8 cellular contexts compared by ENCODE assay signal in genomic region chr19:17334414-17335409, GRCh38. TPM values are rescaled to one million over a fixed set of nuclear protein-coding genes. Genes with fewer than 3 reads are reported as not detected.
DNase-seq lines count a peak whose midpoint lies in the region; ATAC-seq and TF ChIP-seq lines count a peak whose summit lies in the region.

ANO8 (minus strand) TSS chr19:17334855; CDS start chr19:17334670, 185 bp downstream.

- peaks cover 20% of the 10 kb centered on the region for H3K27me3 Mint-ChIP-seq in IgD-negative memory B cell

- ATAC-seq in GM19372 (IDR thresholded peaks at IDR 0.05; ENCODE audit: low read depth, unreplicated experiment) = peak; percentile 51

- no TSS peak for BruUV-seq in OCI-LY7 (replicated peaks; lab: Mats Ljungman, UMichigan)

- POLR2A ChIA-PET in OCI-LY7 (lab: Charles Lee) = interaction anchor here (0.5 to 2.4 kb wide), 4 partner anchors 8 to 85 kb away, joined by 3 to 15 read pairs (median 4); partner anchors contain the start of gene DDA1

- CTCF ChIA-PET in OCI-LY7 (lab: Charles Lee; ENCODE audit: unreplicated experiment) = no interaction called here

- intact Hi-C loops in OCI-LY7 (cut with micrococcal nuclease; ENCODE audit: unreplicated experiment) = loop anchor here (1.0 kb wide), 2 partner anchors 25 to 42 kb away; partner anchors contain the start of gene DDA1

- peaks cover 12 to 18% (median 16%) of the 10 kb centered on the region in 3 donors for H3K4me1 Mint-ChIP-seq in IgD-negative memory B cell

- peak; percentile 95 for DNase-seq in AG20443 (ENCODE audit: low spot score)
- DNase-seq in OCI-LY7 (ENCODE audit: low spot score) = peak; percentile 98
- DNase-seq in activated T-cell treated with anti-CD3 and anti-CD28 coated beads for 1 hour (ENCODE audit: low read depth) = peak; percentile 97
- DNase-seq in epithelial cell of esophagus (ENCODE audit: low read depth) = peak; percentile 99
- DNase-seq in stimulated activated CD8-positive, alpha-beta memory T cell treated with anti-CD3 and anti-CD28 coated beads, Interleukin-2, amount 100 ng/mL, for 1 hour (ENCODE audit: low read depth in 2 of 2) = peak; percentile 86 to 91

- peak within 1 kb of the TSS; percentile 86 for H2AFZ ChIP-seq in OCI-LY7 (ENCODE audit: low read length)

- peak within 1 kb of the TSS; percentile 73 to 97 (median 88) for H3K4me3 Mint-ChIP-seq in IgD-negative memory B cell

- no peaks in the 10 kb centered on the region for H3K9me2 ChIP-seq in OCI-LY7 (ENCODE audit: insufficient read depth, low read length)

- no peaks in the 10 kb centered on the region for H3K36me3 Mint-ChIP-seq in IgD-negative memory B cell

- peak within 1 kb of the TSS; percentile 69 to 88 (median 83) for H3K27ac Mint-ChIP-seq in IgD-negative memory B cell

- H3K9me3 Mint-ChIP-seq in IgD-negative memory B cell = no peaks in the 10 kb centered on the region

- peaks cover 39% of the 10 kb centered on the region for H3K4me1 ChIP-seq in OCI-LY7 (ENCODE audit: insufficient read depth, low read length, poor library complexity, severe bottlenecking)
- H3K4me1 ChIP-seq in mononuclear cell (ENCODE audit: insufficient read depth, low read length) = peaks cover 52% of the 10 kb centered on the region

- peak within 1 kb of the TSS; percentile 86 for H3K4me3 ChIP-seq in OCI-LY7 (ENCODE audit: low read depth, low read length, poor library complexity, severe bottlenecking)
- peak within 1 kb of the TSS; percentile 60 for H3K4me3 ChIP-seq in epithelial cell of esophagus (ENCODE audit: low read length)
- H3K4me3 ChIP-seq in mononuclear cell (ENCODE audit: low read length) = peak within 1 kb of the TSS; percentile 64

- peaks cover 11% of the 10 kb centered on the region; the same call in 1 of the 2 replicates for H3K36me3 ChIP-seq in OCI-LY7 (ENCODE audit: insufficient read depth, low read length)

- H3K27me3 ChIP-seq in mononuclear cell (ENCODE audit: insufficient read depth, low read length) = peaks cover 6% of the 10 kb centered on the region

- H3K27ac ChIP-seq in OCI-LY7 (ENCODE audit: low read depth, low read length, poor library complexity, severe bottlenecking) = peak within 1 kb of the TSS; percentile 38

- peaks cover 7% of the 10 kb centered on the region; the same call in 1 of the 2 replicates for H4K20me1 ChIP-seq in OCI-LY7 (ENCODE audit: insufficient read depth, low read length)

- no peaks in the 10 kb centered on the region for H3K9me3 ChIP-seq in OCI-LY7 (ENCODE audit: low read length)
- no peaks in the 10 kb centered on the region for H3K9me3 ChIP-seq in mononuclear cell (ENCODE audit: low read depth, low read length)

- no peak for TF ChIP-seq CTCF in OCI-LY7 (conservative IDR thresholded peaks at IDR 0.05; ENCODE audit: low read length)
- TF ChIP-seq CTCF in epithelial cell of esophagus (IDR thresholded peaks at IDR 0.05; ENCODE audit: insufficient read depth, low read depth, low read length, missing control alignments) = no peak

- H3K4me2 ChIP-seq in OCI-LY7 (ENCODE audit: low read length) = peak within 1 kb of the TSS; percentile 97

- peaks cover 12% of the 10 kb centered on the region; the same call in 1 of the 2 replicates for H3K79me2 ChIP-seq in OCI-LY7 (ENCODE audit: insufficient read depth, low read depth, low read length)

RNA-seq across cellular contexts. Expression of gene ANO8, which starts in this region (rescaled TPM):
- not detected for polyA plus RNA-seq in IgD-negative memory B cell
- 4.3 and 5.9 TPM in 2 replicates for total RNA-seq in OCI-LY7 (2014; rRNA removed; shearing (Covaris generic))
- 12.8 and 13.5 TPM in 2 replicates for total RNA-seq in OCI-LY7 (2022)
- 5.5 TPM for total RNA-seq in mononuclear cell

Comparison
In these comparisons a context has a peak if more than half of its experiments do, and no peak if none do; other contexts are left out.
1. Peak in every context shown above with its lines: DNase-seq, ATAC-seq, H3K4me3 ChIP-seq and H3K27ac ChIP-seq.